8 cellular contexts compared by ENCODE assay signal in the genomic region with DNA sequence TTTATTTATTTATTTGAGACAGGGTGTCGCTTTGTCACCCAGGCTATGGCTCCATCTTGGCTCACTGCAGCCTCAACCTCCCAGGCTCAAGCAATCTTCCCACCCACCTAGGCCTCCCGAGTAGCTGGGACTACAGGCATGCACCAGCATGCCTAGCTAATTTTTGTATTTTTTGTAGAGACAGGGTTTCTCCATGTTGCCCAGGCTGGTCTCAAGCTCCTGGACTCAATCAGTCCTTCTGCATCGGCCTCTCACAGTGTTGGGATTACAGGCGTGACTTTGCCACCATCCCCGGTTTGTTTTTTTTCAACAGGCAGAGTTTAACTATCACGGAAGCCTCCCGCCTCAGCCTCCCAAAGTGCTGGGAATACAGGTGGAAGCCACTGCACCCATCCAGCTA. TPM values are rescaled to one million over a fixed set of nuclear protein-coding genes. Genes with fewer than 3 reads are reported as not detected.
DNase-seq lines count a peak whose midpoint lies in the region; ATAC-seq and TF ChIP-seq lines count a peak whose summit lies in the region.
"Not testable (repeated sequence)": the region's sequence is repeated elsewhere in the genome, so short reads cannot be mapped to it uniquely, and the experiment has no call there.

No MANE protein-coding gene starts in this region.

- not testable (repeated sequence) for H3K27me3 Mint-ChIP-seq in activated T-cell treated with anti-CD3 and anti-CD28 coated beads, Interleukin-2, amount 50 U/mL, for 72 hours (ENCODE audit: low read depth); glutamatergic neuron (ENCODE audit: unreplicated experiment); natural killer cell treated with Interleukin-12 subunit alpha and Interleukin-12 subunit beta and Interleukin-15 and Interleukin-18, amount 100 ng/mL, for 72 hours; stimulated activated naive CD8-positive, alpha-beta T cell treated with anti-CD3 and anti-CD28 coated beads, Interleukin-15, amount 100 ng/mL, for 72 hours

- not testable (repeated sequence) for H3K27ac ChIP-seq in HCT116 (ENCODE audit: low read depth, low read length)
- peak overlapping the region in 2 of 4 donors; percentile 36 to 79 for H3K27ac ChIP-seq in Peyer's patch

- TF ChIP-seq POLR2A in HCT116 (IDR thresholded peaks at IDR 0.05; ENCODE audit: borderline replicate concordance, extremely low read depth, insufficient read depth, insufficient read length); Peyer's patch (IDR thresholded peaks at IDR 0.05): not testable (repeated sequence)

- peak overlapping the region; percentile 83 to 95 for H3K4me3 Mint-ChIP-seq in activated T-cell treated with anti-CD3 and anti-CD28 coated beads, Interleukin-2, amount 50 U/mL, for 72 hours
- peak overlapping the region; percentile 38 for H3K4me3 Mint-ChIP-seq in glutamatergic neuron (ENCODE audit: unreplicated experiment)
- peak overlapping the region; percentile 90 for H3K4me3 Mint-ChIP-seq in natural killer cell treated with Interleukin-12 subunit alpha and Interleukin-12 subunit beta and Interleukin-15 and Interleukin-18, amount 100 ng/mL, for 72 hours
- H3K4me3 Mint-ChIP-seq in stimulated activated naive CD8-positive, alpha-beta T cell treated with anti-CD3 and anti-CD28 coated beads, Interleukin-15, amount 100 ng/mL, for 72 hours: peak overlapping the region; percentile 82 to 85

- not testable (repeated sequence) for TF ChIP-seq RAD21 in HCT116 (IDR thresholded peaks at IDR 0.05; ENCODE audit: low read depth)

- not testable (repeated sequence) for H3K9me2 ChIP-seq in HCT116 (ENCODE audit: insufficient read depth)

- not testable (repeated sequence) for BruUV-seq in HCT116 (replicated peaks; lab: Mats Ljungman, UMichigan)

- not testable (repeated sequence) for H3K9me3 ChIP-seq in HCT116 (ENCODE audit: control insufficient read depth in 1 of 2, insufficient read depth in 1 of 2, low read depth in 1 of 2, low read length in 2 of 2); Peyer's patch

- not testable (repeated sequence) for ATAC-seq in HCT116; activated T-cell treated with anti-CD3 and anti-CD28 coated beads, Interleukin-2, amount 50 U/mL, for 72 hours (replicated peaks in 1 of 2); natural killer cell treated with Interleukin-12 subunit alpha and Interleukin-12 subunit beta and Interleukin-15 and Interleukin-18, amount 100 ng/mL, for 72 hours; stimulated activated naive CD8-positive, alpha-beta T cell treated with anti-CD3 and anti-CD28 coated beads, Interleukin-15, amount 100 ng/mL, for 72 hours

- not testable (repeated sequence) for DNase-seq in BJ (ENCODE audit: low read depth); HCT116 (ENCODE audit: low read depth, low spot score); Peyer's patch; activated T-cell treated with anti-CD3 and anti-CD28 coated beads, Interleukin-2, amount 50 U/mL, for 72 hours; glutamatergic neuron; natural killer cell treated with Interleukin-12 subunit alpha and Interleukin-12 subunit beta and Interleukin-15 and Interleukin-18, amount 100 ng/mL, for 72 hours (ENCODE audit: low spot score); stimulated activated naive CD8-positive, alpha-beta T cell treated with anti-CD3 and anti-CD28 coated beads, Interleukin-15, amount 100 ng/mL, for 72 hours
- DNase-seq in cerebellar cortex (ENCODE audit: low spot score): peak; percentile 27

- H3K9ac ChIP-seq in HCT116 (ENCODE audit: low read length): not testable (repeated sequence)

- not testable (repeated sequence) for H3K27me3 ChIP-seq in BJ (ENCODE audit: control insufficient read depth, insufficient read depth, low read length); HCT116 (ENCODE audit: insufficient read depth, low read length); Peyer's patch

- H3K4me1 ChIP-seq in HCT116 (ENCODE audit: control insufficient read depth in 1 of 2, insufficient read depth in 2 of 2, low read length in 2 of 2) (peaks cover 4 to 13% of the 10 kb centered on the region in 2 experiments; a peak in 2 of 4 replicates), Peyer's patch (peaks cover 0 to 24% (median 0%) of the 10 kb centered on the region in 4 donors)

- not testable (repeated sequence) for H3K36me3 Mint-ChIP-seq in activated T-cell treated with anti-CD3 and anti-CD28 coated beads, Interleukin-2, amount 50 U/mL, for 72 hours (ENCODE audit: insufficient read depth in 2 of 2); glutamatergic neuron (ENCODE audit: unreplicated experiment); natural killer cell treated with Interleukin-12 subunit alpha and Interleukin-12 subunit beta and Interleukin-15 and Interleukin-18, amount 100 ng/mL, for 72 hours

- peak overlapping the region; percentile 76 for H3K4me2 ChIP-seq in HCT116 (ENCODE audit: low read length)

- intact Hi-C loops in HCT116 (cut with micrococcal nuclease): not testable (repeated sequence)

- not testable (repeated sequence) for H3K9me3 Mint-ChIP-seq in activated T-cell treated with anti-CD3 and anti-CD28 coated beads, Interleukin-2, amount 50 U/mL, for 72 hours; glutamatergic neuron (ENCODE audit: unreplicated experiment); natural killer cell treated with Interleukin-12 subunit alpha and Interleukin-12 subunit beta and Interleukin-15 and Interleukin-18, amount 100 ng/mL, for 72 hours; stimulated activated naive CD8-positive, alpha-beta T cell treated with anti-CD3 and anti-CD28 coated beads, Interleukin-15, amount 100 ng/mL, for 72 hours

- peak overlapping the region; percentile 73 for H3K4me3 ChIP-seq in BJ (ENCODE audit: low read depth, low read length)
- peak overlapping the region in 1 of 2 experiments; percentile 68; a peak in 1 of 4 replicates for H3K4me3 ChIP-seq in HCT116 (replicated peaks in 1 of 2; ENCODE audit: low read depth in 1 of 2, low read length in 2 of 2)
- H3K4me3 ChIP-seq in Peyer's patch: peak overlapping the region in 3 of 4 donors; percentile 44 to 69 (median 54)

- H3K4me1 Mint-ChIP-seq in activated T-cell treated with anti-CD3 and anti-CD28 coated beads, Interleukin-2, amount 50 U/mL, for 72 hours (ENCODE audit: low read depth): peaks cover 13% of the 10 kb centered on the region
- not testable (repeated sequence) for H3K4me1 Mint-ChIP-seq in glutamatergic neuron (ENCODE audit: low read depth, unreplicated experiment)
- peaks cover 12 to 17% of the 10 kb centered on the region in 2 donors for H3K4me1 Mint-ChIP-seq in natural killer cell treated with Interleukin-12 subunit alpha and Interleukin-12 subunit beta and Interleukin-15 and Interleukin-18, amount 100 ng/mL, for 72 hours (ENCODE audit: low read depth in 2 of 2)
- peaks cover 21% of the 10 kb centered on the region for H3K4me1 Mint-ChIP-seq in stimulated activated naive CD8-positive, alpha-beta T cell treated with anti-CD3 and anti-CD28 coated beads, Interleukin-15, amount 100 ng/mL, for 72 hours

- H2AFZ ChIP-seq in HCT116 (ENCODE audit: low read depth, low read length, poor library complexity, severe bottlenecking): not testable (repeated sequence)

- CTCF ChIA-PET in BJ (lab: Yijun Ruan, JAX): interaction anchor here (1.1 to 2.6 kb wide), 3 partner anchors 10 to 122 kb away, joined by 3 to 14 read pairs (median 7); partner anchors contain the start of genes LRRC37B and RHOT1
- CTCF ChIA-PET in HCT116 (lab: Charles Lee): interaction anchor here (1.6 to 1.8 kb wide), 2 partner anchors 10 to 13 kb away, joined by 6 to 8 read pairs; partner anchors contain the start of gene RHOT1

- TF ChIP-seq CTCF in BJ (IDR thresholded peaks at IDR 0.05; ENCODE audit: insufficient read depth, low read depth, low read length); HCT116 (IDR thresholded peaks at IDR 0.05 in 2 of 3, conservative IDR thresholded peaks at IDR 0.05 in 1 of 3; ENCODE audit: borderline replicate concordance in 1 of 3, insufficient read depth in 1 of 3, low read depth in 2 of 3, low read length in 2 of 3); Peyer's patch (IDR thresholded peaks at IDR 0.05); glutamatergic neuron (IDR thresholded peaks at IDR 0.05; ENCODE audit: partially characterized antibody, unreplicated experiment): not testable (repeated sequence)

- H3K36me3 ChIP-seq in BJ (ENCODE audit: control insufficient read depth, insufficient read depth, low read length); HCT116 (ENCODE audit: control insufficient read depth in 1 of 2, insufficient read depth in 2 of 2, low read length in 2 of 2); Peyer's patch: not testable (repeated sequence)

- H4K20me1 ChIP-seq in HCT116 (ENCODE audit: insufficient read depth): not testable (repeated sequence)

- H3K27ac Mint-ChIP-seq in activated T-cell treated with anti-CD3 and anti-CD28 coated beads, Interleukin-2, amount 50 U/mL, for 72 hours: peak overlapping the region; percentile 47
- not testable (repeated sequence) for H3K27ac Mint-ChIP-seq in glutamatergic neuron (ENCODE audit: unreplicated experiment)
- peak overlapping the region in 1 of 2 donors; percentile 98 for H3K27ac Mint-ChIP-seq in natural killer cell treated with Interleukin-12 subunit alpha and Interleukin-12 subunit beta and Interleukin-15 and Interleukin-18, amount 100 ng/mL, for 72 hours
- peak overlapping the region in 1 of 2 donors; percentile 54 for H3K27ac Mint-ChIP-seq in stimulated activated naive CD8-positive, alpha-beta T cell treated with anti-CD3 and anti-CD28 coated beads, Interleukin-15, amount 100 ng/mL, for 72 hours

- POLR2A ChIA-PET in BJ (lab: Charles Lee): interaction anchor here (0.7 kb wide), 1 partner anchor 11 kb away, joined by 3 read pairs; no protein-coding TSS in a partner anchor
- POLR2A ChIA-PET in HCT116 (lab: Charles Lee): not testable (repeated sequence)

- RAD21 ChIA-PET in HCT116 (lab: Charles Lee; ENCODE audit: low non-redundant PET in 1 of 2, low total read pairs in 2 of 2, uncharacterized antibody in 2 of 2, unreplicated experiment in 2 of 2): not testable (repeated sequence)

- not testable (repeated sequence) for H3K79me2 ChIP-seq in HCT116 (ENCODE audit: insufficient read depth, low read length)

RNA-seq across cellular contexts. Expression of gene RHOT1, which starts 13.8 kb away (rescaled TPM):
- polyA plus RNA-seq in BJ (2011; rRNA removed): 27.4 and 46.3 TPM in 2 replicates
- polyA minus RNA-seq in BJ (2011; rRNA and poly(A)+ RNA removed): 20.0 and 22.7 TPM in 2 replicates
- 33.3 TPM for total RNA-seq in HCT116 (2021; ENCODE audit: unreplicated experiment)
- 16.2 and 18.5 TPM in 2 replicates for polyA plus RNA-seq in HCT116 (2012)
- 10 to 100 TPM; 31.4 to 54.9 (median 47.7) TPM for total RNA-seq in Peyer's patch
- 10 to 100 TPM; 24.2 to 29.9 TPM for total RNA-seq in activated T-cell treated with anti-CD3 and anti-CD28 coated beads, Interleukin-2, amount 50 U/mL, for 72 hours
- total RNA-seq in glutamatergic neuron (ENCODE audit: unreplicated experiment): 36.1 TPM
- 10 to 100 TPM; 25.2 to 27.1 TPM for total RNA-seq in natural killer cell treated with Interleukin-12 subunit alpha and Interleukin-12 subunit beta and Interleukin-15 and Interleukin-18, amount 100 ng/mL, for 72 hours

Comparison
In these comparisons a context has a peak if more than half of its experiments do, and no peak if none do; other contexts are left out.
1. H3K4me3 Mint-ChIP-seq: peak in every context shown above with its lines; median percentile 90 in natural killer cell treated with Interleukin-12 subunit alpha and Interleukin-12 subunit beta and Interleukin-15 and Interleukin-18, amount 100 ng/mL, for 72 hours; 89 in activated T-cell treated with anti-CD3 and anti-CD28 coated beads, Interleukin-2, amount 50 U/mL, for 72 hours; 84 in stimulated activated naive CD8-positive, alpha-beta T cell treated with anti-CD3 and anti-CD28 coated beads, Interleukin-15, amount 100 ng/mL, for 72 hours; 38 in glutamatergic neuron.